1 cellular context compared by ENCODE assay signal in the genomic region with DNA sequence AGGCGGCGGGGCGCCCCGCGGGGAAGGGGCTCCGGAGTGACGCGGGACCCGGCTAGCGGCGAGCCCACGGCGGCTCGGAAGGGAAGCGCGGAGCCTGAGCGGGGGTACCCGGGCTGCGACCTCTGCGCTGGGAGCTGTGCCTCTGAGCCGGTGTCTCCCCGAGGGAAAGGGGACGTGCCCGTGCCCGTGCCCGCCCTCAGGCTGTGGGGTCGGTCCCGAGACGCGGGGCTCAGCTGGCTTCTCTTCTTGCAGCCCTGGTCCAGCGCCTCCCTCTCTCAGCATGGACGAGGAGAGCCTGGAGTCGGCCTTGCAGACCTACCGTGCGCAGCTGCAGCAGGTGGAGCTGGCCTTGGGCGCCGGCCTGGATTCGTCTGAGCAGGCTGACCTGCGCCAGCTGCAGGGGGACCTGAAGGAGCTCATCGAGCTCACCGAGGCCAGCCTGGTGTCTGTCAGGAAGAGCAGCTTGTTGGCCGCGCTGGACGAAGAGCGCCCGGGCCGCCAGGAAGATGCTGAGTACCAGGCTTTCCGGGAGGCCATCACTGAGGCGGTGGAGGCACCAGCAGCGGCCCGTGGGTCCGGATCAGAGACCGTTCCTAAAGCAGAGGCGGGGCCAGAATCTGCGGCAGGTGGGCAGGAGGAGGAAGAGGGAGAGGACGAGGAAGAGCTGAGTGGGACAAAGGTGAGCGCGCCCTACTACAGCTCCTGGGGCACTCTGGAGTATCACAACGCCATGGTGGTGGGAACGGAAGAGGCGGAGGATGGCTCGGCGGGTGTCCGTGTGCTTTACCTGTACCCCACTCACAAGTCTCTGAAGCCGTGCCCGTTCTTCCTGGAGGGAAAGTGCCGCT.
TF ChIP-seq lines count a peak whose summit lies in the region.

No MANE protein-coding gene starts in this region.

TF ChIP-seq in HepG2, 621 proteins besides CTCF, POLR2A, EP300 and RAD21 (continued from another document and continues in another):
- TF ChIP-seq, protein P1, sequence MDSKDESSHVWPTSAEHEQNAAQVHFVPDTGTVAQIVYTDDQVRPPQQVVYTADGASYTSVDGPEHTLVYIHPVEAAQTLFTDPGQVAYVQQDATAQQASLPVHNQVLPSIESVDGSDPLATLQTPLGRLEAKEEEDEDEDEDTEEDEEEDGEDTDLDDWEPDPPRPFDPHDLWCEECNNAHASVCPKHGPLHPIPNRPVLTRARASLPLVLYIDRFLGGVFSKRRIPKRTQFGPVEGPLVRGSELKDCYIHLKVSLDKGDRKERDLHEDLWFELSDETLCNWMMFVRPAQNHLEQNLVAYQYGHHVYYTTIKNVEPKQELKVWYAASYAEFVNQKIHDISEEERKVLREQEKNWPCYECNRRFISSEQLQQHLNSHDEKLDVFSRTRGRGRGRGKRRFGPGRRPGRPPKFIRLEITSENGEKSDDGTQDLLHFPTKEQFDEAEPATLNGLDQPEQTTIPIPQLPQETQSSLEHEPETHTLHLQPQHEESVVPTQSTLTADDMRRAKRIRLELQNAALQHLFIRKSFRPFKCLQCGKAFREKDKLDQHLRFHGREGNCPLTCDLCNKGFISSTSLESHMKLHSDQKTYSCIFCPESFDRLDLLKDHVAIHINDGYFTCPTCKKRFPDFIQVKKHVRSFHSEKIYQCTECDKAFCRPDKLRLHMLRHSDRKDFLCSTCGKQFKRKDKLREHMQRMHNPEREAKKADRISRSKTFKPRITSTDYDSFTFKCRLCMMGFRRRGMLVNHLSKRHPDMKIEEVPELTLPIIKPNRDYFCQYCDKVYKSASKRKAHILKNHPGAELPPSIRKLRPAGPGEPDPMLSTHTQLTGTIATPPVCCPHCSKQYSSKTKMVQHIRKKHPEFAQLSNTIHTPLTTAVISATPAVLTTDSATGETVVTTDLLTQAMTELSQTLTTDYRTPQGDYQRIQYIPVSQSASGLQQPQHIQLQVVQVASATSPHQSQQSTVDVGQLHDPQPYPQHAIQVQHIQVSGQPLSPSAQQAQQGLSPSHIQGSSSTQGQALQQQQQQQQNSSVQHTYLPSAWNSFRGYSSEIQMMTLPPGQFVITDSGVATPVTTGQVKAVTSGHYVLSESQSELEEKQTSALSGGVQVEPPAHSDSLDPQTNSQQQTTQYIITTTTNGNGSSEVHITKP (CRISPR knock-in tag; IDR thresholded peaks at IDR 0.05; ENCODE audit: low read depth) = 0 out of 2 replicates have a peak, but pooled peaks have one; percentile 18
- TF ChIP-seq, protein P2, sequence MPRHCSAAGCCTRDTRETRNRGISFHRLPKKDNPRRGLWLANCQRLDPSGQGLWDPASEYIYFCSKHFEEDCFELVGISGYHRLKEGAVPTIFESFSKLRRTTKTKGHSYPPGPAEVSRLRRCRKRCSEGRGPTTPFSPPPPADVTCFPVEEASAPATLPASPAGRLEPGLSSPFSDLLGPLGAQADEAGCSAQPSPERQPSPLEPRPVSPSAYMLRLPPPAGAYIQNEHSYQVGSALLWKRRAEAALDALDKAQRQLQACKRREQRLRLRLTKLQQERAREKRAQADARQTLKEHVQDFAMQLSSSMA (CRISPR knock-in tag; IDR thresholded peaks at IDR 0.05) = no peak
- TF ChIP-seq ZNF496 (CRISPR knock-in tag; IDR thresholded peaks at IDR 0.05; ENCODE audit: insufficient replicate concordance) = no peak
- TF ChIP-seq, protein P3, sequence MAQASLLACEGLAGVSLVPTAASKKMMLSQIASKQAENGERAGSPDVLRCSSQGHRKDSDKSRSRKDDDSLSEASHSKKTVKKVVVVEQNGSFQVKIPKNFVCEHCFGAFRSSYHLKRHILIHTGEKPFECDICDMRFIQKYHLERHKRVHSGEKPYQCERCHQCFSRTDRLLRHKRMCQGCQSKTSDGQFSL (CRISPR knock-in tag; IDR thresholded peaks at IDR 0.05) = no peak
- TF ChIP-seq AKAP8 (CRISPR knock-in tag; IDR thresholded peaks at IDR 0.05) = no peak
- TF ChIP-seq ZBTB38 (CRISPR knock-in tag; IDR thresholded peaks at IDR 0.05) = peak; percentile 55; the same call in 1 of the 2 replicates
- TF ChIP-seq, protein P4, sequence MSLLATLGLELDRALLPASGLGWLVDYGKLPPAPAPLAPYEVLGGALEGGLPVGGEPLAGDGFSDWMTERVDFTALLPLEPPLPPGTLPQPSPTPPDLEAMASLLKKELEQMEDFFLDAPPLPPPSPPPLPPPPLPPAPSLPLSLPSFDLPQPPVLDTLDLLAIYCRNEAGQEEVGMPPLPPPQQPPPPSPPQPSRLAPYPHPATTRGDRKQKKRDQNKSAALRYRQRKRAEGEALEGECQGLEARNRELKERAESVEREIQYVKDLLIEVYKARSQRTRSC (CRISPR knock-in tag; IDR thresholded peaks at IDR 0.05; ENCODE audit: low read depth) = no peak
- peak; percentile 84; the same call in 1 of the 2 replicates for TF ChIP-seq KLF13 (CRISPR knock-in tag; IDR thresholded peaks at IDR 0.05)
- 0 out of 2 replicates have a peak, but pooled peaks have one; percentile 5 for TF ChIP-seq ZNF629 (CRISPR knock-in tag; conservative IDR thresholded peaks at IDR 0.05)
- no peak for TF ChIP-seq TCF7L2 (IDR thresholded peaks at IDR 0.05; ENCODE audit: low read depth, low read length)
- TF ChIP-seq SATB2 (CRISPR knock-in tag; IDR thresholded peaks at IDR 0.05) = no peak
- no peak for TF ChIP-seq PCBP2 (optimal IDR thresholded peaks at IDR 0.05; ENCODE audit: low read depth, low read length, poor library complexity, severe bottlenecking)
- no peak for TF ChIP-seq ZNF569 (CRISPR knock-in tag; IDR thresholded peaks at IDR 0.05; ENCODE audit: borderline replicate concordance)
- no peak for TF ChIP-seq ZNF777 (CRISPR knock-in tag; IDR thresholded peaks at IDR 0.05)
- TF ChIP-seq CHD2 (IDR thresholded peaks at IDR 0.05; ENCODE audit: low read depth, low read length) = no peak
- TF ChIP-seq ZNF713 (CRISPR knock-in tag; IDR thresholded peaks at IDR 0.05) = no peak
- TF ChIP-seq, protein P5, sequence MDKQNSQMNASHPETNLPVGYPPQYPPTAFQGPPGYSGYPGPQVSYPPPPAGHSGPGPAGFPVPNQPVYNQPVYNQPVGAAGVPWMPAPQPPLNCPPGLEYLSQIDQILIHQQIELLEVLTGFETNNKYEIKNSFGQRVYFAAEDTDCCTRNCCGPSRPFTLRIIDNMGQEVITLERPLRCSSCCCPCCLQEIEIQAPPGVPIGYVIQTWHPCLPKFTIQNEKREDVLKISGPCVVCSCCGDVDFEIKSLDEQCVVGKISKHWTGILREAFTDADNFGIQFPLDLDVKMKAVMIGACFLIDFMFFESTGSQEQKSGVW (CRISPR knock-in tag; IDR thresholded peaks at IDR 0.05; ENCODE audit: borderline replicate concordance) = no peak
- TF ChIP-seq ZNF556 (CRISPR knock-in tag; IDR thresholded peaks at IDR 0.05; ENCODE audit: borderline replicate concordance) = no peak
- 0 out of 2 replicates have a peak, but pooled peaks have one; percentile 41 for TF ChIP-seq SIN3A (IDR thresholded peaks at IDR 0.05; ENCODE audit: borderline replicate concordance, low read depth, low read length)
- no peak for TF ChIP-seq BHLHE40 (IDR thresholded peaks at IDR 0.05; ENCODE audit: low read length)
- no peak for TF ChIP-seq RCOR2 (CRISPR knock-in tag; IDR thresholded peaks at IDR 0.05)
- TF ChIP-seq, protein P6, sequence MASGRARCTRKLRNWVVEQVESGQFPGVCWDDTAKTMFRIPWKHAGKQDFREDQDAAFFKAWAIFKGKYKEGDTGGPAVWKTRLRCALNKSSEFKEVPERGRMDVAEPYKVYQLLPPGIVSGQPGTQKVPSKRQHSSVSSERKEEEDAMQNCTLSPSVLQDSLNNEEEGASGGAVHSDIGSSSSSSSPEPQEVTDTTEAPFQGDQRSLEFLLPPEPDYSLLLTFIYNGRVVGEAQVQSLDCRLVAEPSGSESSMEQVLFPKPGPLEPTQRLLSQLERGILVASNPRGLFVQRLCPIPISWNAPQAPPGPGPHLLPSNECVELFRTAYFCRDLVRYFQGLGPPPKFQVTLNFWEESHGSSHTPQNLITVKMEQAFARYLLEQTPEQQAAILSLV (CRISPR knock-in tag; IDR thresholded peaks at IDR 0.05; ENCODE audit: borderline replicate concordance) = no peak
- TF ChIP-seq ZNF230 (CRISPR knock-in tag; IDR thresholded peaks at IDR 0.05) = 0 out of 2 replicates have a peak, but pooled peaks have one; percentile 55
- TF ChIP-seq, protein P7, sequence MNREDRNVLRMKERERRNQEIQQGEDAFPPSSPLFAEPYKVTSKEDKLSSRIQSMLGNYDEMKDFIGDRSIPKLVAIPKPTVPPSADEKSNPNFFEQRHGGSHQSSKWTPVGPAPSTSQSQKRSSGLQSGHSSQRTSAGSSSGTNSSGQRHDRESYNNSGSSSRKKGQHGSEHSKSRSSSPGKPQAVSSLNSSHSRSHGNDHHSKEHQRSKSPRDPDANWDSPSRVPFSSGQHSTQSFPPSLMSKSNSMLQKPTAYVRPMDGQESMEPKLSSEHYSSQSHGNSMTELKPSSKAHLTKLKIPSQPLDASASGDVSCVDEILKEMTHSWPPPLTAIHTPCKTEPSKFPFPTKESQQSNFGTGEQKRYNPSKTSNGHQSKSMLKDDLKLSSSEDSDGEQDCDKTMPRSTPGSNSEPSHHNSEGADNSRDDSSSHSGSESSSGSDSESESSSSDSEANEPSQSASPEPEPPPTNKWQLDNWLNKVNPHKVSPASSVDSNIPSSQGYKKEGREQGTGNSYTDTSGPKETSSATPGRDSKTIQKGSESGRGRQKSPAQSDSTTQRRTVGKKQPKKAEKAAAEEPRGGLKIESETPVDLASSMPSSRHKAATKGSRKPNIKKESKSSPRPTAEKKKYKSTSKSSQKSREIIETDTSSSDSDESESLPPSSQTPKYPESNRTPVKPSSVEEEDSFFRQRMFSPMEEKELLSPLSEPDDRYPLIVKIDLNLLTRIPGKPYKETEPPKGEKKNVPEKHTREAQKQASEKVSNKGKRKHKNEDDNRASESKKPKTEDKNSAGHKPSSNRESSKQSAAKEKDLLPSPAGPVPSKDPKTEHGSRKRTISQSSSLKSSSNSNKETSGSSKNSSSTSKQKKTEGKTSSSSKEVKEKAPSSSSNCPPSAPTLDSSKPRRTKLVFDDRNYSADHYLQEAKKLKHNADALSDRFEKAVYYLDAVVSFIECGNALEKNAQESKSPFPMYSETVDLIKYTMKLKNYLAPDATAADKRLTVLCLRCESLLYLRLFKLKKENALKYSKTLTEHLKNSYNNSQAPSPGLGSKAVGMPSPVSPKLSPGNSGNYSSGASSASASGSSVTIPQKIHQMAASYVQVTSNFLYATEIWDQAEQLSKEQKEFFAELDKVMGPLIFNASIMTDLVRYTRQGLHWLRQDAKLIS (CRISPR knock-in tag; IDR thresholded peaks at IDR 0.05) = no peak
- peak; percentile 33; the same call in 1 of the 2 replicates for TF ChIP-seq CHCHD3 (CRISPR knock-in tag; IDR thresholded peaks at IDR 0.05)
- 0 out of 2 replicates have a peak, but pooled peaks have one; percentile 6 for TF ChIP-seq ZNF350 (CRISPR knock-in tag; IDR thresholded peaks at IDR 0.05; ENCODE audit: borderline replicate concordance, low read depth)
- TF ChIP-seq, protein P8, sequence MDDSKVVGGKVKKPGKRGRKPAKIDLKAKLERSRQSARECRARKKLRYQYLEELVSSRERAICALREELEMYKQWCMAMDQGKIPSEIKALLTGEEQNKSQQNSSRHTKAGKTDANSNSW (CRISPR knock-in tag; IDR thresholded peaks at IDR 0.05; ENCODE audit: borderline replicate concordance) = no peak
- no peak for TF ChIP-seq KMT2A (CRISPR knock-in tag; IDR thresholded peaks at IDR 0.05)
- TF ChIP-seq MED1 (CRISPR knock-in tag; IDR thresholded peaks at IDR 0.05) = no peak
- TF ChIP-seq FOXC1 (CRISPR knock-in tag; IDR thresholded peaks at IDR 0.05; ENCODE audit: borderline replicate concordance) = 0 out of 2 replicates have a peak, but pooled peaks have one; percentile 12
- no peak for TF ChIP-seq CCDC6 (CRISPR knock-in tag; IDR thresholded peaks at IDR 0.05)
- TF ChIP-seq KDM1A (CRISPR knock-in tag; IDR thresholded peaks at IDR 0.05) = no peak
- TF ChIP-seq MAF1 (CRISPR knock-in tag; IDR thresholded peaks at IDR 0.05; ENCODE audit: borderline replicate concordance) = 0 out of 2 replicates have a peak, but pooled peaks have one; percentile 3
- TF ChIP-seq, protein P9, sequence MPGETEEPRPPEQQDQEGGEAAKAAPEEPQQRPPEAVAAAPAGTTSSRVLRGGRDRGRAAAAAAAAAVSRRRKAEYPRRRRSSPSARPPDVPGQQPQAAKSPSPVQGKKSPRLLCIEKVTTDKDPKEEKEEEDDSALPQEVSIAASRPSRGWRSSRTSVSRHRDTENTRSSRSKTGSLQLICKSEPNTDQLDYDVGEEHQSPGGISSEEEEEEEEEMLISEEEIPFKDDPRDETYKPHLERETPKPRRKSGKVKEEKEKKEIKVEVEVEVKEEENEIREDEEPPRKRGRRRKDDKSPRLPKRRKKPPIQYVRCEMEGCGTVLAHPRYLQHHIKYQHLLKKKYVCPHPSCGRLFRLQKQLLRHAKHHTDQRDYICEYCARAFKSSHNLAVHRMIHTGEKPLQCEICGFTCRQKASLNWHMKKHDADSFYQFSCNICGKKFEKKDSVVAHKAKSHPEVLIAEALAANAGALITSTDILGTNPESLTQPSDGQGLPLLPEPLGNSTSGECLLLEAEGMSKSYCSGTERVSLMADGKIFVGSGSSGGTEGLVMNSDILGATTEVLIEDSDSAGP (CRISPR knock-in tag; IDR thresholded peaks at IDR 0.05; ENCODE audit: borderline replicate concordance) = peak; percentile 27; the same call in 1 of the 2 replicates
- TF ChIP-seq ISX (CRISPR knock-in tag; conservative IDR thresholded peaks at IDR 0.05) = no peak
- TF ChIP-seq FOXO1 (CRISPR knock-in tag; IDR thresholded peaks at IDR 0.05) = 0 out of 2 replicates have a peak, but pooled peaks have one; percentile 14
- no peak for TF ChIP-seq ADNP (CRISPR knock-in tag; IDR thresholded peaks at IDR 0.05)
- no peak for TF ChIP-seq CBFB (CRISPR knock-in tag; IDR thresholded peaks at IDR 0.05)
- TF ChIP-seq, protein P10, sequence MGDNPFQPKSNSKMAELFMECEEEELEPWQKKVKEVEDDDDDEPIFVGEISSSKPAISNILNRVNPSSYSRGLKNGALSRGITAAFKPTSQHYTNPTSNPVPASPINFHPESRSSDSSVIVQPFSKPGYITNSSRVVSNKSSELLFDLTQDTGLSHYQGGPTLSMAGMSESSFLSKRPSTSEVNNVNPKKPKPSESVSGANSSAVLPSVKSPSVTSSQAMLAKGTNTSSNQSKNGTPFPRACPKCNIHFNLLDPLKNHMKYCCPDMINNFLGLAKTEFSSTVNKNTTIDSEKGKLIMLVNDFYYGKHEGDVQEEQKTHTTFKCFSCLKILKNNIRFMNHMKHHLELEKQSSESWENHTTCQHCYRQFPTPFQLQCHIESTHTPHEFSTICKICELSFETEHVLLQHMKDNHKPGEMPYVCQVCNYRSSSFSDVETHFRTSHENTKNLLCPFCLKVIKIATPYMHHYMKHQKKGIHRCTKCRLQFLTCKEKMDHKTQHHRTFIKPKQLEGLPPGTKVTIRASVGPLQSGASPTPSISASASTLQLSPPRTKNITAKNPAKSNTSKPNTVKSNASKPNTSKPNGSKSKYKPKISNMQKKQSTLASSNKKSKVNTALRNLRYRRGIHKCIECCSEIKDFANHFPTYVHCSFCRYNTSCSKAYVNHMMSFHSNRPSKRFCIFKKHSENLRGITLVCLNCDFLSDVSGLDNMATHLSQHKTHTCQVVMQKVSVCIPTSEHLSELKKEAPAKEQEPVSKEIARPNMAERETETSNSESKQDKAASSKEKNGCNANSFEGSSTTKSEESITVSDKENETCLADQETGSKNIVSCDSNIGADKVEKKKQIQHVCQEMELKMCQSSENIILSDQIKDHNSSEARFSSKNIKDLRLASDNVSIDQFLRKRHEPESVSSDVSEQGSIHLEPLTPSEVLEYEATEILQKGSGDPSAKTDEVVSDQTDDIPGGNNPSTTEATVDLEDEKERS (CRISPR knock-in tag; IDR thresholded peaks at IDR 0.05) = no peak
- no peak for TF ChIP-seq BCL6 (CRISPR knock-in tag; IDR thresholded peaks at IDR 0.05)
- no peak for TF ChIP-seq ZKSCAN8 (CRISPR knock-in tag; IDR thresholded peaks at IDR 0.05; ENCODE audit: borderline replicate concordance)
